In genomic region chr19:19418548-19419260, GRCh38 we compare ENCODE assay signal across 12 cellular contexts. TPM values are rescaled to one million over a fixed set of nuclear protein-coding genes. Genes with fewer than 3 reads are reported as not detected.
DNase-seq lines count a peak whose midpoint lies in the region; ATAC-seq lines count a peak whose summit lies in the region.
"Had no signal": no experiment of that assay in that cellular context is flagged by ENCODE, and none has a peak within 500 bp of the region (broad histone marks: within the 10 kb centered on the region; RNA-seq: fewer than 3 reads in every experiment).

No MANE protein-coding gene starts in this region.

- H3K27me3 Mint-ChIP-seq in activated CD8-positive, alpha-beta memory T cell treated with anti-CD3 and anti-CD28 coated beads, Interleukin-2, amount 10 ng/mL, durations not matched to agents 7 days and 5 days, result no peaks in the 10 kb centered on the region
- H3K27me3 Mint-ChIP-seq in effector memory CD8-positive, alpha-beta T cell, result no peaks in the 10 kb centered on the region
- no peaks in the 10 kb centered on the region for H3K27me3 Mint-ChIP-seq in stimulated activated memory B cell treated with anti-CD40 and anti-IgM and Interleukin-4, amounts not matched to agents 10 μg/mL and 1 μg/mL and 100 μg/mL, for 72 hours

- H3K27ac ChIP-seq in SJCRH30, result peak overlapping the region; percentile 91
- H3K27ac ChIP-seq: gastroesophageal sphincter had no signal

- H3K27me3 ChIP-seq in SJCRH30, result no peaks in the 10 kb centered on the region
- H3K27me3 ChIP-seq: gastroesophageal sphincter, MG63 had no signal

- no peak overlapping the region for H3K4me3 Mint-ChIP-seq in activated CD8-positive, alpha-beta memory T cell treated with anti-CD3 and anti-CD28 coated beads, Interleukin-2, amount 10 ng/mL, durations not matched to agents 7 days and 5 days
- H3K4me3 Mint-ChIP-seq in effector memory CD8-positive, alpha-beta T cell, result peak overlapping the region; percentile 43 to 63
- no peak overlapping the region for H3K4me3 Mint-ChIP-seq in stimulated activated memory B cell treated with anti-CD40 and anti-IgM and Interleukin-4, amounts not matched to agents 10 μg/mL and 1 μg/mL and 100 μg/mL, for 72 hours

- CTCF ChIA-PET in activated CD8-positive, alpha-beta memory T cell treated with anti-CD3 and anti-CD28 coated beads, Interleukin-2, amount 10 ng/mL, durations not matched to agents 7 days and 5 days (lab: Charles Lee), result interaction anchor here (1.2 to 1.3 kb wide), 2 partner anchors 13 to 134 kb away, joined by 4 read pairs; partner anchors contain the start of gene GATAD2A

- peaks cover 46% of the 10 kb centered on the region for H3K4me1 ChIP-seq in SJCRH30

- no peaks in the 10 kb centered on the region for H3K36me3 ChIP-seq in SJCRH30
- H3K36me3 ChIP-seq: gastroesophageal sphincter had no signal

- H3K9me3 Mint-ChIP-seq in activated CD8-positive, alpha-beta memory T cell treated with anti-CD3 and anti-CD28 coated beads, Interleukin-2, amount 10 ng/mL, durations not matched to agents 7 days and 5 days (ENCODE audit: low read depth), result no peaks in the 10 kb centered on the region
- H3K9me3 Mint-ChIP-seq in effector memory CD8-positive, alpha-beta T cell, result peaks cover 0 to 2% of the 10 kb centered on the region in 2 donors
- no peaks in the 10 kb centered on the region for H3K9me3 Mint-ChIP-seq in stimulated activated memory B cell treated with anti-CD40 and anti-IgM and Interleukin-4, amounts not matched to agents 10 μg/mL and 1 μg/mL and 100 μg/mL, for 72 hours

- H3K9me3 ChIP-seq in SJCRH30 (replicated peaks), result no peaks in the 10 kb centered on the region
- H3K9me3 ChIP-seq: gastroesophageal sphincter, MG63 had no signal

- peak; percentile 16 for ATAC-seq in activated CD8-positive, alpha-beta memory T cell treated with anti-CD3 and anti-CD28 coated beads, Interleukin-2, amount 10 ng/mL, durations not matched to agents 7 days and 5 days
- ATAC-seq in effector memory CD8-positive, alpha-beta T cell (replicated peaks), result no peak
- peak; percentile 57 for ATAC-seq in stimulated activated memory B cell treated with anti-CD40 and anti-IgM and Interleukin-4, amounts not matched to agents 10 μg/mL and 1 μg/mL and 100 μg/mL, for 72 hours
- no peak for ATAC-seq in GM21423 (IDR thresholded peaks at IDR 0.05; ENCODE audit: unreplicated experiment)
- ATAC-seq in HG03457 (IDR thresholded peaks at IDR 0.05; ENCODE audit: unreplicated experiment), result no peak
- ATAC-seq: gastroesophageal sphincter, SK-N-SH treated with all-trans-retinoic acid at 6 μM for 48 hours had no signal

- H3K36me3 Mint-ChIP-seq in activated CD8-positive, alpha-beta memory T cell treated with anti-CD3 and anti-CD28 coated beads, Interleukin-2, amount 10 ng/mL, durations not matched to agents 7 days and 5 days, result peaks cover 18% of the 10 kb centered on the region
- peaks cover 47% of the 10 kb centered on the region for H3K36me3 Mint-ChIP-seq in effector memory CD8-positive, alpha-beta T cell (ENCODE audit: insufficient read depth)
- H3K36me3 Mint-ChIP-seq in stimulated activated memory B cell treated with anti-CD40 and anti-IgM and Interleukin-4, amounts not matched to agents 10 μg/mL and 1 μg/mL and 100 μg/mL, for 72 hours, result peaks cover 6% of the 10 kb centered on the region

- H3K27ac Mint-ChIP-seq in activated CD8-positive, alpha-beta memory T cell treated with anti-CD3 and anti-CD28 coated beads, Interleukin-2, amount 10 ng/mL, durations not matched to agents 7 days and 5 days, result peak overlapping the region; percentile 27
- H3K27ac Mint-ChIP-seq in effector memory CD8-positive, alpha-beta T cell, result peak overlapping the region; percentile 52 to 92
- peak overlapping the region; percentile 43 for H3K27ac Mint-ChIP-seq in stimulated activated memory B cell treated with anti-CD40 and anti-IgM and Interleukin-4, amounts not matched to agents 10 μg/mL and 1 μg/mL and 100 μg/mL, for 72 hours

- no peak for DNase-seq in activated CD8-positive, alpha-beta memory T cell treated with anti-CD3 and anti-CD28 coated beads, Interleukin-2, amount 10 ng/mL, durations not matched to agents 7 days and 5 days
- no peak for DNase-seq in activated CD8-positive, alpha-beta memory T cell treated with anti-CD3 and anti-CD28 coated beads, Interleukin-2, amount 50 U/mL, for 48 hours
- peak; percentile 77 to 92 for DNase-seq in SJCRH30
- DNase-seq in effector memory CD8-positive, alpha-beta T cell, result no peak
- no peak for DNase-seq in HT-29 (ENCODE audit: low spot score)
- DNase-seq: MG63, NCI-H510A treated with DMSO at 0.1 percent for 48 hours had no signal

- H3K4me3 ChIP-seq in SJCRH30, result no peak overlapping the region
- H3K4me3 ChIP-seq: gastroesophageal sphincter, MG63 had no signal

- peaks cover 56% of the 10 kb centered on the region for H3K4me1 Mint-ChIP-seq in activated CD8-positive, alpha-beta memory T cell treated with anti-CD3 and anti-CD28 coated beads, Interleukin-2, amount 10 ng/mL, durations not matched to agents 7 days and 5 days
- peaks cover 61 to 72% of the 10 kb centered on the region in 2 donors for H3K4me1 Mint-ChIP-seq in effector memory CD8-positive, alpha-beta T cell (ENCODE audit: low read depth in 2 of 2)
- H3K4me1 Mint-ChIP-seq in stimulated activated memory B cell treated with anti-CD40 and anti-IgM and Interleukin-4, amounts not matched to agents 10 μg/mL and 1 μg/mL and 100 μg/mL, for 72 hours, result peaks cover 65% of the 10 kb centered on the region

RNA-seq across cellular contexts. Expression of gene GATAD2A, which starts 13.2 kb away (rescaled TPM):
- total RNA-seq in activated CD8-positive, alpha-beta memory T cell treated with anti-CD3 and anti-CD28 coated beads, Interleukin-2, amount 10 ng/mL, durations not matched to agents 7 days and 5 days, result 100 to 1,000 TPM; 159 to 161 TPM
- 99.6 and 101 TPM in 2 replicates for total RNA-seq in SJCRH30 (2014; rRNA removed; shearing (Covaris generic))
- total RNA-seq in HT-29 (2014; rRNA removed; shearing (Covaris generic)), result 85.8 and 96.7 TPM in 2 replicates

Comparison
In these comparisons a context has a peak if more than half of its experiments do, and no peak if none do; other contexts are left out.
1. ATAC-seq: peak in activated CD8-positive, alpha-beta memory T cell treated with anti-CD3 and anti-CD28 coated beads, Interleukin-2, amount 10 ng/mL, durations not matched to agents 7 days and 5 days (single experiment) and stimulated activated memory B cell treated with anti-CD40 and anti-IgM and Interleukin-4, amounts not matched to agents 10 μg/mL and 1 μg/mL and 100 μg/mL, for 72 hours (single experiment); none in effector memory CD8-positive, alpha-beta T cell (single experiment), GM21423 (single experiment) and HG03457 (single experiment).
2. DNase-seq: peak in SJCRH30 (2 of 2); none in activated CD8-positive, alpha-beta memory T cell treated with anti-CD3 and anti-CD28 coated beads, Interleukin-2, amount 10 ng/mL, durations not matched to agents 7 days and 5 days (single experiment), activated CD8-positive, alpha-beta memory T cell treated with anti-CD3 and anti-CD28 coated beads, Interleukin-2, amount 50 U/mL, for 48 hours (single experiment), effector memory CD8-positive, alpha-beta T cell (0 of 3) and HT-29 (single experiment).
3. H3K4me3 Mint-ChIP-seq: peak in effector memory CD8-positive, alpha-beta T cell (2 of 2); none in activated CD8-positive, alpha-beta memory T cell treated with anti-CD3 and anti-CD28 coated beads, Interleukin-2, amount 10 ng/mL, durations not matched to agents 7 days and 5 days (single experiment) and stimulated activated memory B cell treated with anti-CD40 and anti-IgM and Interleukin-4, amounts not matched to agents 10 μg/mL and 1 μg/mL and 100 μg/mL, for 72 hours (single experiment).
4. Peak in every context shown above with its lines, with median percentiles within 50 percentile points of each other: H3K27ac Mint-ChIP-seq.